9 cellular contexts compared by ENCODE assay signal in genomic region chr18:42334931-42335330, GRCh38.
"Had no signal": no experiment of that assay in that cellular context is flagged by ENCODE, and none has a peak within 500 bp of the region (broad histone marks: within the 10 kb centered on the region; RNA-seq: fewer than 3 reads in every experiment).

No MANE protein-coding gene starts in this region.

- H3K4me2 ChIP-seq: GM23338 had no signal

- FAIRE-seq: H1, H54, K562 had no signal

- H2AFZ ChIP-seq: GM23338 had no signal

- ATAC-seq: GM23338, K562 had no signal

- DNase-seq: H9, HCEC 1CT, IMR-90, KG1 had no signal

- H3K27ac Mint-ChIP-seq: GM23338, H9 had no signal

- H3K4me3 Mint-ChIP-seq: GM23338, H9 had no signal

- H3K27ac ChIP-seq: HL-60 had no signal

- H3K4me3 ChIP-seq: GM23338, K562 had no signal
